ENCODE assay signal across 23 cellular contexts in the genomic region with DNA sequence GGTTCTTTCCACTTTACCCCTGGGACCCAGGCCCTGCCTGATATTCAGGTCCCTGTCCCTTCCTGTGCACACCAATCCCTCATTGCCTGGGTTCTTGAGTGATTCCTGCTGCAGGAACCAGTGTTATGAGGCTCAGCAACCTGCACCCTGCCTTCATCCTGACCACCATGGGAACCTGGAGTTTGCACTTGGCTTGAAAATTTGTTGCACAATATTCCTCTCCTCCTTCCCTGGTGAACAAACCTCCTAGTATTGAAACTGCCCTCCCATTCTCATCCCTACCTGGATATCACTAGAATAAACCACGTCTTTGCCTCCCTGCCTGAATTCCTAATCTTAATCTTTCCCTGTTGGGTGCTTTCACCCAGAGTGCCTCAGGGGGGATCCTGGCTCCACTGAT.
"Had no signal": no experiment of that assay in that cellular context is flagged by ENCODE, and none has a peak within 500 bp of the region (broad histone marks: within the 10 kb centered on the region; RNA-seq: fewer than 3 reads in every experiment).

No MANE protein-coding gene starts in this region.

- H3K4me3 ChIP-seq: coronary artery, mucosa of descending colon, pancreas, smooth muscle cell, stomach, thyroid gland had no signal

- H3K9me3 ChIP-seq: mucosa of descending colon, neutrophil, pancreas, stomach, thyroid gland had no signal

- FAIRE-seq: endometrium, frontal cortex, keratinocyte, pancreas had no signal

- H3K36me3 ChIP-seq: neutrophil, pancreas, stomach, thyroid gland had no signal

- H3K27ac ChIP-seq: coronary artery, neutrophil, pancreas, stomach, thyroid gland had no signal

- DNase-seq: dermis blood vessel endothelial cell; effector memory CD8-positive, alpha-beta T cell; head of caudate nucleus; mesenchymal stem cell; mucosa of descending colon; naive B cell; pancreas; retina; stimulated activated CD4-positive, alpha-beta T cell treated with anti-CD3 and anti-CD28 coated beads, Interleukin-12 subunit alpha, Interleukin-12 subunit beta, amount 100 ng/mL, for 4 hours; stimulated activated CD4-positive, alpha-beta T cell treated with anti-CD3 and anti-CD28 coated beads, Interleukin-1b, Interleukin-23, amount 100 ng/mL, for 48 hours; stimulated activated CD4-positive, alpha-beta T cell treated with anti-CD3 and anti-CD28 coated beads, Interleukin-4, amount 100 ng/mL, for 1 hour; stimulated activated CD8-positive, alpha-beta memory T cell treated with anti-CD3 and anti-CD28 coated beads, Interleukin-4, amount 100 ng/mL, for 48 hours; stimulated activated naive CD4-positive, alpha-beta T cell; stomach; thyroid gland had no signal

- H3K4me1 ChIP-seq: pancreas had no signal

- ATAC-seq: effector memory CD8-positive, alpha-beta T cell; mucosa of descending colon; natural killer cell treated with Interleukin-12 subunit alpha and Interleukin-12 subunit beta and Interleukin-15 and Interleukin-18, amount 100 ng/mL, for 72 hours; pancreas; sciatic nerve had no signal

- H3K4me2 ChIP-seq: smooth muscle cell had no signal

- H3K27me3 ChIP-seq: neutrophil, pancreas, stomach, thyroid gland had no signal
